10 cellular contexts compared by ENCODE assay signal in the genomic region with DNA sequence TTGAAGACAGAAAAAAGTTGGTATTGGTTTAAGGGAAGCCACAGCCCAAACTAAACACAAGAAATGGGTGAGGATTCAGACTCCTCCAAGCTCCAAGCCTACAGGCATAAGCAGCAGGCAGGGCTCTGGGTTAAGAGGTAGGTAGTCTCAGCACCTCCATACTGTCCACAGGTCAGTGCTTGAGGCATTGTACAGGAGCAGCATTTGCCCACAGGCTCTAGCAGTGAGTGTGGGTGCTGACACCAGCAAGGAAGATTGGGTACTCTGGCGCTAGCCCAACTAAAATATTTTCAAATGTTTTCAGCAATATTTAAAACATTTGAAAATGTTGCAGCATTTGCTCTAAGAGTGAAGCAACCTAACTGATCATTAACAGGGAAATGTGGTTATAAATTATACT. TPM values are rescaled to one million over a fixed set of nuclear protein-coding genes. Genes with fewer than 3 reads are reported as not detected.
A peak's percentile ranks its signal among the peaks of the same experiment; 100 is the strongest.
DNase-seq lines count a peak whose midpoint lies in the region; ATAC-seq and TF ChIP-seq lines count a peak whose summit lies in the region.
"Had no signal": no experiment of that assay in that cellular context is flagged by ENCODE, and none has a peak within 500 bp of the region (broad histone marks: within the 10 kb centered on the region; RNA-seq: fewer than 3 reads in every experiment).

No MANE protein-coding gene starts in this region.

- DNase-seq in heart left ventricle (no peak), Right ventricle myocardium inferior (ENCODE audit: missing footprints) (no peak), cardiac fibroblast (ENCODE audit: low read depth in 2 of 2) (peak; percentile 49 to 61), lung microvascular endothelial cell (ENCODE audit: low read depth in 2 of 2) (peak; percentile 25 to 40), uterus (no peak), iPS-NIHi11 (ENCODE audit: low spot score) (no peak), epidermal melanocyte (ENCODE audit: insufficient read length, low spot score) (no peak), NCI-H146 treated with DMSO at 0.1 percent for 48 hours (lab: John Stamatoyannopoulos, UW; ENCODE audit: unreplicated experiment) (no peak)
- DNase-seq: COR-L47, NCI-H1092 had no signal

- TF ChIP-seq POLR2A in heart left ventricle (IDR thresholded peaks at IDR 0.05): no peak
- TF ChIP-seq POLR2A in uterus (IDR thresholded peaks at IDR 0.05): no peak

- H3K4me1 ChIP-seq in heart left ventricle: peaks cover 11 to 70% (median 48%) of the 10 kb centered on the region in 12 donors
- H3K4me1 ChIP-seq in uterus: peaks cover 15 to 17% of the 10 kb centered on the region in 2 donors

- no peak overlapping the region for H3K4me3 ChIP-seq in heart left ventricle
- H3K4me3 ChIP-seq in cardiac fibroblast (replicated peaks in 1 of 2; ENCODE audit: low read depth in 2 of 2, low read length in 2 of 2): no peak overlapping the region
- no peak overlapping the region for H3K4me3 ChIP-seq in uterus

- no peaks in the 10 kb centered on the region for H3K9me3 ChIP-seq in heart left ventricle
- H3K9me3 ChIP-seq in uterus: no peaks in the 10 kb centered on the region

- H3K36me3 ChIP-seq in heart left ventricle (peaks cover 0 to 42% (median 9%) of the 10 kb centered on the region in 9 donors), uterus (no peaks in the 10 kb centered on the region)

- WGBS in heart left ventricle, 4 donors: 85 to 96% (median 89%) methylated on average over 1 of the region's 1 CpG

- peak; percentile 33 to 52 (median 34) for ATAC-seq in heart left ventricle
- ATAC-seq in Right ventricle myocardium inferior: no peak

- H3K27me3 ChIP-seq in heart left ventricle (no peaks in the 10 kb centered on the region), uterus (no peaks in the 10 kb centered on the region)

- H3K27ac ChIP-seq in heart left ventricle: peak overlapping the region in 4 of 12 donors; percentile 2 to 75 (median 49)
- H3K27ac ChIP-seq in uterus: peak overlapping the region; percentile 30 to 68

- intact Hi-C loops in heart left ventricle (cut with DNase I) (loop anchor here in 1 of 10 donors (5.0 kb wide), 1 partner anchor 35 kb away; the partner anchor contains the start of gene FERMT2), Right ventricle myocardium inferior (cut with DNase I) (no loop called here), uterus (cut with DNase I; ENCODE audit: low total_unique reads) (no loop called here)

- TF ChIP-seq CTCF in heart left ventricle (IDR thresholded peaks at IDR 0.05) (no peak), cardiac fibroblast (IDR thresholded peaks at IDR 0.05; ENCODE audit: low read depth, low read length) (no peak), uterus (IDR thresholded peaks at IDR 0.05) (no peak)

RNA-seq across cellular contexts. Expression of gene FERMT2, which starts 33.1 kb away (rescaled TPM):
- 100 to 1,000 TPM in 6 of 9 donors, 10 to 100 TPM in 3; 87.4 to 158 (median 104) TPM for total RNA-seq in heart left ventricle
- 100 to 1,000 TPM in 1 of 2 donors, 10 to 100 TPM in 1; 31.2 to 104 TPM for polyA plus RNA-seq in heart left ventricle
- total RNA-seq in Right ventricle myocardium inferior: 127 TPM
- 58.6 and 61.3 TPM in 2 replicates for total RNA-seq in lung microvascular endothelial cell
- 100 to 1,000 TPM in 3 of 4 donors, 10 to 100 TPM in 1; 98.2 to 201 (median 180) TPM for total RNA-seq in uterus

Comparison
In these comparisons a context has a peak if more than half of its experiments do, and no peak if none do; other contexts are left out.
1. DNase-seq: peak in cardiac fibroblast (2 of 2) and lung microvascular endothelial cell (2 of 2); none in heart left ventricle (0 of 5), Right ventricle myocardium inferior (single experiment), uterus (0 of 2), iPS-NIHi11 (single experiment), epidermal melanocyte (single experiment) and NCI-H146 treated with DMSO at 0.1 percent for 48 hours (single experiment).